9 cellular contexts compared by ENCODE assay signal in the genomic region with DNA sequence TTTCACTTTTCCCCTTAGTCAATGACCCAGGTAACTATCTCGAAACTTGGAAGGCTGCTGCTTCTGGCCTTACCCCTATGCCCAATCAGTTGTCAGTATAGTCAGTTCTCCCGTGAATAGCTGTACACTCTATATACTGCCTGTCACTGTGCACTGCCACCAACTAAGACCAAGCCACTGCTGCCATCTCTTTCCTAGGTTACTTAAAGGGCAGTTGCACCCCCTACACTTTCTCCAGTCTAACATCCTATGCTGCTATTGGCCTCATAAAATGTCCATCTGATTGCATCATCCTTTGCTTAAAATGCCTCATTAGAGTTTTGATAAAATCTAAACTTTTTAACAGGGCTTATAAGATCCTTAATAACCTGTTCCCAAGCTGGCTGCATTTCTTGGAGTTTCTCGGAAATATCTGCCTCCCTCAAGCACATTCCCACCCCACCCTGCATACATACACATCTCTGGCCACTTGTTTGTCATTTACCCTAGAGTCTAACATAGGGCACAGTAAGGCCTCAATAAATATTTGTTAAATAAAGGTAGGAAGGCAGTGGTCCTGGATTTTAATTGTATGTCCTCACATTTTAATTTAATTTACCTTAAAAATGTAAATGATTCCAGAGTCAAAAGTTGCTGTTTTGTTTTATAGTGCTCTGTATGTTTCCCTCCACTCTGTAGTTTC. TPM values are rescaled to one million over a fixed set of nuclear protein-coding genes. Genes with fewer than 3 reads are reported as not detected.
DNase-seq lines count a peak whose midpoint lies in the region; ATAC-seq and TF ChIP-seq lines count a peak whose summit lies in the region.
"Had no signal": no experiment of that assay in that cellular context is flagged by ENCODE, and none has a peak within 500 bp of the region (broad histone marks: within the 10 kb centered on the region; RNA-seq: fewer than 3 reads in every experiment).

No MANE protein-coding gene starts in this region.

- H3K36me3 Mint-ChIP-seq in activated CD8-positive, alpha-beta T cell treated with anti-CD3 and anti-CD28 coated beads, Interleukin-2, amount 10 ng/mL, durations not matched to agents 7 days and 5 days (ENCODE audit: low read depth): peaks cover 35% of the 10 kb centered on the region

- peaks cover 44% of the 10 kb centered on the region for H3K4me1 ChIP-seq in osteoblast (ENCODE audit: insufficient read depth, low read length)

- H3K4me3 Mint-ChIP-seq in activated CD8-positive, alpha-beta T cell treated with anti-CD3 and anti-CD28 coated beads, Interleukin-2, amount 10 ng/mL, durations not matched to agents 7 days and 5 days: no peak overlapping the region

- CTCF ChIA-PET in activated CD8-positive, alpha-beta T cell treated with anti-CD3 and anti-CD28 coated beads, Interleukin-2, amount 10 ng/mL, durations not matched to agents 7 days and 5 days (lab: Charles Lee): interaction anchor here (1.0 to 3.6 kb wide), 8 partner anchors 8 to 89 kb away, joined by 3 to 30 read pairs (median 8); no protein-coding TSS in a partner anchor
- CTCF ChIA-PET in GM10248 (lab: Yijun Ruan, JAX): interaction anchor here (1.0 to 2.3 kb wide), 12 partner anchors 8 to 335 kb away, joined by 3 to 15 read pairs (median 4); a partner anchor contains a TSS

- peak overlapping the region; percentile 73 for H3K4me2 ChIP-seq in osteoblast (ENCODE audit: insufficient read depth, low read length)
- H3K4me2 ChIP-seq: KMS-11 had no signal

- H4K20me1 ChIP-seq in osteoblast (ENCODE audit: insufficient read depth, low read length): no peaks in the 10 kb centered on the region

- peak; percentile 37 for ATAC-seq in GM18861 (IDR thresholded peaks at IDR 0.05; ENCODE audit: unreplicated experiment)
- peak; percentile 39 for ATAC-seq in HG02938 (IDR thresholded peaks at IDR 0.05; ENCODE audit: unreplicated experiment)
- ATAC-seq in activated CD8-positive, alpha-beta T cell treated with anti-CD3 and anti-CD28 coated beads, Interleukin-2, amount 10 ng/mL, durations not matched to agents 7 days and 5 days: peak; percentile 46
- ATAC-seq in GM18873 (IDR thresholded peaks at IDR 0.05; ENCODE audit: low FRiP score, unreplicated experiment): no peak

- no peaks in the 10 kb centered on the region for H3K36me3 ChIP-seq in osteoblast (ENCODE audit: insufficient read depth, low read length)

- TF ChIP-seq CTCF in osteoblast (IDR thresholded peaks at IDR 0.05; ENCODE audit: extremely low read depth, low read depth, low read length) (no peak), GM10248 (IDR thresholded peaks at IDR 0.05; ENCODE audit: control extremely low read depth, extremely low read depth, low read depth, missing control alignments) (no peak)

- POLR2A ChIA-PET in activated CD8-positive, alpha-beta T cell treated with anti-CD3 and anti-CD28 coated beads, Interleukin-2, amount 10 ng/mL, durations not matched to agents 7 days and 5 days (lab: Charles Lee): interaction anchor here (1.0 to 1.9 kb wide), 2 partner anchors 18 to 55 kb away, joined by 3 to 8 read pairs; no protein-coding TSS in a partner anchor
- POLR2A ChIA-PET in GM10248 (lab: Yijun Ruan, JAX): no interaction called here

- H3K27ac Mint-ChIP-seq in activated CD8-positive, alpha-beta T cell treated with anti-CD3 and anti-CD28 coated beads, Interleukin-2, amount 10 ng/mL, durations not matched to agents 7 days and 5 days: peak overlapping the region; percentile 77

- H2AFZ ChIP-seq in osteoblast (ENCODE audit: low read length): peak overlapping the region; percentile 83

- H3K4me1 Mint-ChIP-seq in activated CD8-positive, alpha-beta T cell treated with anti-CD3 and anti-CD28 coated beads, Interleukin-2, amount 10 ng/mL, durations not matched to agents 7 days and 5 days (ENCODE audit: low read depth): peaks cover 88% of the 10 kb centered on the region

- no peaks in the 10 kb centered on the region for H3K27me3 Mint-ChIP-seq in activated CD8-positive, alpha-beta T cell treated with anti-CD3 and anti-CD28 coated beads, Interleukin-2, amount 10 ng/mL, durations not matched to agents 7 days and 5 days (ENCODE audit: low read depth)

- DNase-seq in activated CD8-positive, alpha-beta T cell treated with anti-CD3 and anti-CD28 coated beads, Interleukin-2, amount 10 ng/mL, durations not matched to agents 7 days and 5 days: no peak
- DNase-seq in osteoblast (ENCODE audit: insufficient read length, low spot score, missing footprints): no peak
- DNase-seq in stimulated activated CD4-positive, alpha-beta T cell treated with anti-CD3 and anti-CD28 coated beads, Interleukin-2, amount 100 ng/mL, for 48 hours: no peak
- DNase-seq in cortex of kidney (lab: John Stamatoyannopoulos, UW): no peak
- DNase-seq in GM10248 (ENCODE audit: extremely low spot score): no peak

- no peak overlapping the region for H3K4me3 ChIP-seq in osteoblast (ENCODE audit: insufficient read depth, low read length)

- H3K79me2 ChIP-seq in osteoblast (ENCODE audit: insufficient read depth, low read length): peaks cover 17% of the 10 kb centered on the region

- H3K9me3 ChIP-seq in osteoblast (ENCODE audit: low read depth, low read length): no peaks in the 10 kb centered on the region

- no peaks in the 10 kb centered on the region for H3K9me3 Mint-ChIP-seq in activated CD8-positive, alpha-beta T cell treated with anti-CD3 and anti-CD28 coated beads, Interleukin-2, amount 10 ng/mL, durations not matched to agents 7 days and 5 days (ENCODE audit: insufficient read depth)

- H3K27ac ChIP-seq in osteoblast (ENCODE audit: low read depth, low read length): peak overlapping the region; percentile 89
- H3K27ac ChIP-seq: KMS-11 had no signal

- no peaks in the 10 kb centered on the region for H3K27me3 ChIP-seq in osteoblast (ENCODE audit: insufficient read depth, low read length)

RNA-seq across cellular contexts. Expression of a gene that starts 32.7 kb away (rescaled TPM):
- 100 to 1,000 TPM; 123 to 127 TPM for total RNA-seq in activated CD8-positive, alpha-beta T cell treated with anti-CD3 and anti-CD28 coated beads, Interleukin-2, amount 10 ng/mL, durations not matched to agents 7 days and 5 days
- 23.2 and 26.2 TPM in 2 replicates for total RNA-seq in osteoblast
